Comparison of ENCODE assay signal across 20 cellular contexts in the genomic region with DNA sequence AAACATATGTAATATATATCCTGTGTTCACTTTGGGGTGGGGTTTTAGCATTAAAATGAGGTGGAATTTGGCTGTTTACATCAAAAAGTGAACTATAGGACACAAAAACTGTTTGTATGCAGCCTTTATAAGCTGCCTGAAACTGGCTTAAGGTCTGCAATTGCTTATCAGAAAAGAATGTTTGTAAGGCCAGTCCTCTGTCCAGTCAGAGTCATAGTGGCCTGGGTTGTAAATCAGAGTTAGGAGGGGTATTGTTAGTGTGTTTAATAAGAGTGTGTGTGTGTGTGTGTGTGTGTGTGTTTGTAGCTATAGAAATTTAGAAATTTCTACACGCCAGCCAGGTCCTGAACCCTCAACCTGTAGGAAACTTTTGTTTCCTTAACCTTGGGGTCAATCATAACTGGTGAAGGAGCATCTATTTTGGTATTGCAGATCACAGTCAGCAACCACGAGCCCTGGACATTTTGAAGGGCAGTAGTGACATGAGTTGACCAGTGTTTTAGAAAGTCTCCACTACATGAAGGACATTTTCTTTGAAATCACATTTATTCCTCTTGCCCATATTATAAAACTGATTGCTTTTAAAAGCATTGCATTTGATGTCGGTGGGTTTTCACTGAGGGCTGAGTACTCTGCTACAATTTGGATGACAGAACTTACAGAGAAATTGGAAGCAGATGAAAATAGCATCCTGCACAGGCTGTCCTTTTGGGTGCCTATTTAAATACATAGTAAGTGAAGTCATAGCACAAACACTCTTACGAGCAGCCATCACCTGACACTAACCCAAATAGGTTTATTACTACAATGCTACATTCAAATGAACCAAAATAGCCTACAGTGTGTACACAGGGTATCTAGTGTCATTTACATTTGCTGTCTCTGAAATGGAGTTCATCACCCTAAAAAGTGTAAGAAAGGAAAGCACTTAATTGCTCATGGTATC. TPM values are rescaled to one million over a fixed set of nuclear protein-coding genes. Genes with fewer than 3 reads are reported as not detected.
A peak's percentile ranks its signal among the peaks of the same experiment; 100 is the strongest.
DNase-seq lines count a peak whose midpoint lies in the region; TF ChIP-seq lines count a peak whose summit lies in the region.
"Had no signal": no experiment of that assay in that cellular context is flagged by ENCODE, and none has a peak within 500 bp of the region (broad histone marks: within the 10 kb centered on the region; RNA-seq: fewer than 3 reads in every experiment).

No MANE protein-coding gene starts in this region.

- peaks cover 11% of the 10 kb centered on the region for H3K4me1 ChIP-seq in OCI-LY7 (ENCODE audit: insufficient read depth, low read length, poor library complexity, severe bottlenecking)
- H3K4me1 ChIP-seq: SJSA1, stomach had no signal

- no peak overlapping the region for H3K4me3 ChIP-seq in OCI-LY7 (ENCODE audit: low read depth, low read length, poor library complexity, severe bottlenecking)
- H3K4me3 ChIP-seq: esophagus squamous epithelium, SJSA1, stomach, vagina had no signal

- BruUV-seq in OCI-LY7 (replicated peaks; lab: Mats Ljungman, UMichigan) = no TSS peak

- no peaks in the 10 kb centered on the region for H3K79me2 ChIP-seq in OCI-LY7 (ENCODE audit: insufficient read depth, low read depth, low read length)

- CTCF ChIA-PET in OCI-LY7 (lab: Charles Lee; ENCODE audit: unreplicated experiment) = no interaction called here

- H4K20me1 ChIP-seq in OCI-LY7 (ENCODE audit: insufficient read depth, low read length) = no peaks in the 10 kb centered on the region

- POLR2A ChIA-PET in OCI-LY7 (lab: Charles Lee) = interaction anchor here (0.6 to 1.1 kb wide), 3 partner anchors 14 to 369 kb away, joined by 3 to 5 read pairs (median 3); no protein-coding TSS in a partner anchor

- intact Hi-C loops in OCI-LY7 (cut with micrococcal nuclease; ENCODE audit: unreplicated experiment) = no loop called here

- H3K27ac ChIP-seq in OCI-LY7 (ENCODE audit: low read depth, low read length, poor library complexity, severe bottlenecking) = no peak overlapping the region
- H3K27ac ChIP-seq: brain microvascular endothelial cell, esophagus squamous epithelium, SJSA1, stomach, vagina had no signal

- no peak for TF ChIP-seq CTCF in OCI-LY7 (conservative IDR thresholded peaks at IDR 0.05; ENCODE audit: low read length)

- 0 out of 2 replicates have a peak overlapping the region, but pooled peaks have one; percentile 11 for H2AFZ ChIP-seq in OCI-LY7 (ENCODE audit: low read length)

- H3K4me2 ChIP-seq in OCI-LY7 (ENCODE audit: low read length) = no peak overlapping the region

- no peaks in the 10 kb centered on the region for H3K9me3 ChIP-seq in OCI-LY7 (ENCODE audit: low read length)
- H3K9me3 ChIP-seq: esophagus squamous epithelium, SJSA1, stomach, vagina had no signal

- no peaks in the 10 kb centered on the region for H3K9me2 ChIP-seq in OCI-LY7 (ENCODE audit: insufficient read depth, low read length)

- no peaks in the 10 kb centered on the region for H3K36me3 ChIP-seq in OCI-LY7 (ENCODE audit: insufficient read depth, low read length)
- H3K36me3 ChIP-seq: brain microvascular endothelial cell, esophagus squamous epithelium, SJSA1, stomach, vagina had no signal

- peak; percentile 80 for DNase-seq in DMS153 (lab: John Stamatoyannopoulos, UW)
- peak; percentile 61 for DNase-seq in NCI-H146 (lab: John Stamatoyannopoulos, UW)
- no peak for DNase-seq in OCI-LY7 (ENCODE audit: low spot score)
- DNase-seq in kidney glomerular epithelial cell (lab: John Stamatoyannopoulos, UW) = peak; percentile 7
- DNase-seq in Ammon's horn (ENCODE audit: low spot score) = no peak
- no peak for DNase-seq in stimulated activated CD4-positive, alpha-beta T cell treated with anti-CD3 and anti-CD28 coated beads, Interleukin-4, amount 100 ng/mL, for 1 hour
- no peak for DNase-seq in NOMO-1 treated with DMSO at 0.1 percent for 48 hours (lab: John Stamatoyannopoulos, UW; ENCODE audit: unreplicated experiment)
- no peak for DNase-seq in cortex of kidney (lab: John Stamatoyannopoulos, UW)
- DNase-seq: activated CD8-positive, alpha-beta memory T cell treated with anti-CD3 and anti-CD28 coated beads, Interleukin-2, amount 50 U/mL, for 48 hours; activated naive CD4-positive, alpha-beta T cell; brain microvascular endothelial cell; esophagus squamous epithelium; GDM1; hypothalamus; naive thymus-derived CD4-positive, alpha-beta T cell; NCI-H187; stomach; T1000 had no signal

RNA-seq across cellular contexts. Expression of a gene that starts 11.2 kb away (rescaled TPM):
- total RNA-seq in OCI-LY7 (2014; rRNA removed; shearing (Covaris generic)) = 16.1 and 17.6 TPM in 2 replicates
- 59.6 and 73.1 TPM in 2 replicates for total RNA-seq in OCI-LY7 (2022)

Comparison
In these comparisons a context has a peak if more than half of its experiments do, and no peak if none do; other contexts are left out.
1. DNase-seq: peak in DMS153 (single experiment), NCI-H146 (single experiment) and kidney glomerular epithelial cell (single experiment); none in OCI-LY7 (single experiment), Ammon's horn (single experiment), stimulated activated CD4-positive, alpha-beta T cell treated with anti-CD3 and anti-CD28 coated beads, Interleukin-4, amount 100 ng/mL, for 1 hour (single experiment), NOMO-1 treated with DMSO at 0.1 percent for 48 hours (single experiment) and cortex of kidney (single experiment).